8 cellular contexts compared by ENCODE assay signal in the genomic region with DNA sequence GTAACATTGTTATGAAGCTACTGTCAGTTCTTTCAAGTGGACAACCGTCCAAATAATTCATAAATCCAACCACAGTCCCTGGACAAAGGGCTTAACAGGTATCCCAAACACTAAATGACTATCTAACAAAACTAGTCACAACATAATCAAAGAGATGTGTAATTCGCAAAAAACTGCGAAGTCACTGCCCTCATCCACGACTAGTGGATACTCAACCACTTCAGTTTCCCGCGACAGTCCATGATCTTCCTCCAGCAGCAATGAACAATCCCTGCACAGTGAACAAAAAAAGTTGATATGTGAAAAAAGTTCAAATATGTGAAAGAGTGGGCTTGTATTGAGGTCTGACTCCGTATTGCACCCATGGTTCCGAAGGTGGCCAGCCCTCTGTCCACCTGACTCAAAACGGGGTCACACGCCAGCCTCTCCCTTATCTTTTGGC. TPM values are rescaled to one million over a fixed set of nuclear protein-coding genes. Genes with fewer than 3 reads are reported as not detected.
A peak's percentile ranks its signal among the peaks of the same experiment; 100 is the strongest.
DNase-seq lines count a peak whose midpoint lies in the region; ATAC-seq and TF ChIP-seq lines count a peak whose summit lies in the region.

No MANE protein-coding gene starts in this region.

- H3K27ac Mint-ChIP-seq in chondrocyte (ENCODE audit: unreplicated experiment) (peak overlapping the region; percentile 98), mesothelial cell of epicardium (peak overlapping the region; percentile 98)

- peak overlapping the region; percentile 80 to 97 (median 90) for H3K4me2 ChIP-seq in BLaER1 treated with 17β-estradiol and CSF1 and Interleukin-3, amounts not matched to agents 10 nM and 100 nM

- H3K36me3 Mint-ChIP-seq in chondrocyte (ENCODE audit: low read depth) (peaks cover 3% of the 10 kb centered on the region), mesothelial cell of epicardium (peaks cover 1% of the 10 kb centered on the region)

- H3K4me1 Mint-ChIP-seq in chondrocyte (ENCODE audit: low read depth) (peaks cover 34% of the 10 kb centered on the region), mesothelial cell of epicardium (peaks cover 35% of the 10 kb centered on the region)

- H3K27ac ChIP-seq in BLaER1 treated with 17β-estradiol and CSF1 and Interleukin-3, amounts not matched to agents 10 nM and 100 nM = peak overlapping the region; percentile 94 to 99 (median 98); a peak in 21 of 22 replicates
- peak overlapping the region; percentile 93 for H3K27ac ChIP-seq in KOPT-K1 (ENCODE audit: low read depth, low read length, poor library complexity, severe bottlenecking)

- TF ChIP-seq CTCF in chondrocyte (IDR thresholded peaks at IDR 0.05) = no peak
- no peak for TF ChIP-seq CTCF in mesothelial cell of epicardium (IDR thresholded peaks at IDR 0.05; ENCODE audit: unreplicated experiment)

- H3K27me3 Mint-ChIP-seq in chondrocyte (ENCODE audit: low read depth) (no peaks in the 10 kb centered on the region), mesothelial cell of epicardium (ENCODE audit: low read depth) (no peaks in the 10 kb centered on the region)

- H3K9me3 ChIP-seq in BLaER1 treated with 17β-estradiol and CSF1 and Interleukin-3, amounts not matched to agents 10 nM and 100 nM (replicated peaks in 1 of 11) = no peaks in the 10 kb centered on the region
- no peaks in the 10 kb centered on the region for H3K9me3 ChIP-seq in KOPT-K1 (ENCODE audit: insufficient read depth, low read length, poor library complexity, severe bottlenecking)

- DNase-seq in chondrocyte (ENCODE audit: low spot score) (no peak), mesothelial cell of epicardium (ENCODE audit: low spot score in 2 of 2, unreplicated experiment in 2 of 2) (no peak), SK-N-DZ (ENCODE audit: low spot score) (no peak), activated gamma-delta T cell treated with Interleukin-2 at 50 U/mL for 16 hours (no peak), glomerular visceral epithelial cell (ENCODE audit: extremely low spot score) (no peak)

- peak overlapping the region; percentile 94 for H3K4me3 Mint-ChIP-seq in chondrocyte (ENCODE audit: unreplicated experiment)
- H3K4me3 Mint-ChIP-seq in mesothelial cell of epicardium = peak overlapping the region; percentile 91

- H3K9me3 Mint-ChIP-seq in chondrocyte (ENCODE audit: low read depth) (no peaks in the 10 kb centered on the region), mesothelial cell of epicardium (no peaks in the 10 kb centered on the region)

- peaks cover 0 to 7% (median 3%) of the 10 kb centered on the region in 11 experiments; a peak in 19 of 22 replicates for H3K36me3 ChIP-seq in BLaER1 treated with 17β-estradiol and CSF1 and Interleukin-3, amounts not matched to agents 10 nM and 100 nM
- peaks cover 5% of the 10 kb centered on the region for H3K36me3 ChIP-seq in KOPT-K1 (ENCODE audit: insufficient read depth, low read length)

- H4K20me1 ChIP-seq in BLaER1 treated with 17β-estradiol and CSF1 and Interleukin-3, amounts not matched to agents 10 nM and 100 nM = peaks cover 0 to 24% (median 0%) of the 10 kb centered on the region in 11 experiments; a peak in 4 of 22 replicates

- H3K4me1 ChIP-seq in BLaER1 treated with 17β-estradiol and CSF1 and Interleukin-3, amounts not matched to agents 10 nM and 100 nM = peaks cover 25 to 56% (median 39%) of the 10 kb centered on the region in 10 experiments

- peak overlapping the region; percentile 95 to 99 (median 97) for H3K9ac ChIP-seq in BLaER1 treated with 17β-estradiol and CSF1 and Interleukin-3, amounts not matched to agents 10 nM and 100 nM

- H3K27me3 ChIP-seq in BLaER1 treated with 17β-estradiol and CSF1 and Interleukin-3, amounts not matched to agents 10 nM and 100 nM = no peaks in the 10 kb centered on the region

- H3K4me3 ChIP-seq in BLaER1 treated with 17β-estradiol and CSF1 and Interleukin-3, amounts not matched to agents 10 nM and 100 nM = peak overlapping the region; percentile 76 to 96 (median 86)

- ATAC-seq in GM19455 (IDR thresholded peaks at IDR 0.05; ENCODE audit: unreplicated experiment) = no peak

RNA-seq across cellular contexts. Expression of a gene that starts 0.3 kb away (rescaled TPM):
- 5.7 to 7.0 TPM (median 6.3 TPM) in 3 replicates for total RNA-seq in chondrocyte
- 6.4 to 6.7 TPM (median 6.4 TPM) in 3 replicates for total RNA-seq in mesothelial cell of epicardium
- 24.7 and 28.8 TPM in 2 replicates for polyA plus RNA-seq in SK-N-DZ (2014; cell fraction: cytosol; rRNA removed)
- polyA plus RNA-seq in SK-N-DZ (2014; cell fraction: nucleus; rRNA removed) = 18.6 and 18.9 TPM in 2 replicates

RNA-seq across cellular contexts. Expression of a gene that starts 0.9 kb away (rescaled TPM):
- total RNA-seq in chondrocyte (26.3 to 47.2 TPM (median 29.2 TPM) in 3 replicates), mesothelial cell of epicardium (39.9 to 42.7 TPM (median 42.2 TPM) in 3 replicates)
- 13.1 and 14.7 TPM in 2 replicates for polyA plus RNA-seq in SK-N-DZ (2014; cell fraction: cytosol; rRNA removed)
- 8.4 and 12.0 TPM in 2 replicates for polyA plus RNA-seq in SK-N-DZ (2014; cell fraction: nucleus; rRNA removed)
